Comparison of ENCODE assay signal across 1 cellular context in the genomic region with DNA sequence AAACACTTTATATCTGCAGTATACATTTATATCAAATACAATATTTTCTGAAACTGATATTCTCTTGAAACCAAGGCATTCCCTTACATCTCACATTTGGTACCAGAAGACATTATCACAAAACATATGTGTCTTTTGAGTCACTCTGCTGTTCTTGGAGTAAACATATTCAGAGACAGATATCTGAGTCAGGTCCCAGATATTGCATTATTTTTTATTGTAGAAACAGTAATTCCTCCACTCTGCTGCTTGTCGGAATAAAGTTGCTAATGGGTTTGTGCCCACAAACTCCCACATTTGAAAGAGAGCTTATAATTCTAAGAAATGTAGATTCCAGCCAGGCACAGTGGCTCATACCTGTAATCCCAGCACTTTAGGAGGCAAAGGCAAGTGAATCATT.
TF ChIP-seq lines count a peak whose summit lies in the region.

No MANE protein-coding gene starts in this region.

TF ChIP-seq in IMR-90, 13 proteins besides CTCF, POLR2A, EP300 and RAD21 (continued from another document):
- TF ChIP-seq, protein P1, sequence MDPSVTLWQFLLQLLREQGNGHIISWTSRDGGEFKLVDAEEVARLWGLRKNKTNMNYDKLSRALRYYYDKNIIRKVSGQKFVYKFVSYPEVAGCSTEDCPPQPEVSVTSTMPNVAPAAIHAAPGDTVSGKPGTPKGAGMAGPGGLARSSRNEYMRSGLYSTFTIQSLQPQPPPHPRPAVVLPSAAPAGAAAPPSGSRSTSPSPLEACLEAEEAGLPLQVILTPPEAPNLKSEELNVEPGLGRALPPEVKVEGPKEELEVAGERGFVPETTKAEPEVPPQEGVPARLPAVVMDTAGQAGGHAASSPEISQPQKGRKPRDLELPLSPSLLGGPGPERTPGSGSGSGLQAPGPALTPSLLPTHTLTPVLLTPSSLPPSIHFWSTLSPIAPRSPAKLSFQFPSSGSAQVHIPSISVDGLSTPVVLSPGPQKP (IDR thresholded peaks at IDR 0.05; ENCODE audit: borderline replicate concordance, low read depth, low read length), result no peak
- TF ChIP-seq RFX5 (IDR thresholded peaks at IDR 0.05; ENCODE audit: low read depth, low read length), result no peak
- TF ChIP-seq, protein P2, sequence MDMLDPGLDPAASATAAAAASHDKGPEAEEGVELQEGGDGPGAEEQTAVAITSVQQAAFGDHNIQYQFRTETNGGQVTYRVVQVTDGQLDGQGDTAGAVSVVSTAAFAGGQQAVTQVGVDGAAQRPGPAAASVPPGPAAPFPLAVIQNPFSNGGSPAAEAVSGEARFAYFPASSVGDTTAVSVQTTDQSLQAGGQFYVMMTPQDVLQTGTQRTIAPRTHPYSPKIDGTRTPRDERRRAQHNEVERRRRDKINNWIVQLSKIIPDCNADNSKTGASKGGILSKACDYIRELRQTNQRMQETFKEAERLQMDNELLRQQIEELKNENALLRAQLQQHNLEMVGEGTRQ (IDR thresholded peaks at IDR 0.05; ENCODE audit: low read depth, low read length), result no peak
